In genomic region chr11:97740783-97741151, GRCh38 we compare ENCODE assay signal across 1 cellular context.
TF ChIP-seq lines count a peak whose summit lies in the region.

No MANE protein-coding gene starts in this region.

TF ChIP-seq in SK-N-SH, 30 proteins besides CTCF, POLR2A, EP300 and RAD21 (continued from another document):
- no peak for TF ChIP-seq PBX3 (IDR thresholded peaks at IDR 0.05)
- no peak for TF ChIP-seq GABPA (IDR thresholded peaks at IDR 0.05; ENCODE audit: low read depth)
- no peak for TF ChIP-seq JUND (IDR thresholded peaks at IDR 0.05)
- no peak for TF ChIP-seq RFX5 (IDR thresholded peaks at IDR 0.05; ENCODE audit: low read length)
- TF ChIP-seq USF2 (IDR thresholded peaks at IDR 0.05; ENCODE audit: borderline replicate concordance, low read depth, low read length) = no peak
- no peak for TF ChIP-seq YY1 (IDR thresholded peaks at IDR 0.05; ENCODE audit: low read depth)
- no peak for TF ChIP-seq NFIC (IDR thresholded peaks at IDR 0.05; ENCODE audit: borderline replicate concordance)
- TF ChIP-seq CHD2 (IDR thresholded peaks at IDR 0.05; ENCODE audit: low read length, partially characterized antibody) = no peak
- TF ChIP-seq TAF1 (IDR thresholded peaks at IDR 0.05; ENCODE audit: borderline replicate concordance, low read depth, low read length) = no peak
- no peak for TF ChIP-seq MAX (IDR thresholded peaks at IDR 0.05; ENCODE audit: low read depth)
- no peak for TF ChIP-seq USF1 (IDR thresholded peaks at IDR 0.05; ENCODE audit: borderline replicate concordance, low read depth)
- no peak for TF ChIP-seq RCOR1 (IDR thresholded peaks at IDR 0.05; ENCODE audit: low read length)
- TF ChIP-seq IRF3 (IDR thresholded peaks at IDR 0.05; ENCODE audit: low read depth, low read length) = no peak
- no peak for TF ChIP-seq SIN3A (IDR thresholded peaks at IDR 0.05; ENCODE audit: borderline replicate concordance, low read depth, low read length)
TF ChIP-seq in SK-N-SH: peak in this region for 0.
